Comparison of ENCODE assay signal across 20 cellular contexts in the genomic region with DNA sequence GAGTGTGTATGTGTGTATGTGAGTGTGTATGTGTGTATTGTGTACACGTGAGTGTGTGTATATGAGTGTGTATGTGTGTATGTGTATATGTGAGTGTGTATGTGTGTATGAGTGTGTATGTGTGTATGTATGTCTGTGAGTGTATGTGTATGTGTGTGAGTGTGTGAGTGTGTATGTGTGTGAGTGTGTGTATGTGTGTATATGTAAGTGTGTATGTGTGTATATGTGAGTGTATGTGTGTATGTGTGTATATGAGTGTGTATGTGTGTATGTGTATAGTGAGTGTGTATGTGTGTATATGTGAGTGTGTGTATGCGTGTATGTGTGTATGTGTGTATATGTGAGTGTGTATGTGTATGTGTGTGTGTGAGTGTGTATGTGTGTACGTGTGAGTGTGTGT. TPM values are rescaled to one million over a fixed set of nuclear protein-coding genes. Genes with fewer than 3 reads are reported as not detected.
DNase-seq lines count a peak whose midpoint lies in the region; ATAC-seq, FAIRE-seq and TF ChIP-seq lines count a peak whose summit lies in the region.
"Had no signal": no experiment of that assay in that cellular context is flagged by ENCODE, and none has a peak within 500 bp of the region (broad histone marks: within the 10 kb centered on the region; RNA-seq: fewer than 3 reads in every experiment).

No MANE protein-coding gene starts in this region.

- CTCF ChIA-PET in K562 (lab: Yijun Ruan, JAX; ENCODE audit: low intra/inter-chr PET ratio) = no interaction called here

- POLR2A ChIA-PET in K562 (lab: Yijun Ruan, JAX) = no interaction called here

- H3K27ac ChIP-seq in KMS-11 = peak overlapping the region; percentile 76; the same call in 1 of the 2 replicates
- no peak overlapping the region for H3K27ac ChIP-seq in K562 (ENCODE audit: extremely low read depth, low read depth, low read length)
- H3K27ac ChIP-seq in right lobe of liver = peak overlapping the region in 2 of 3 donors; percentile 67 to 81
- H3K27ac ChIP-seq in uterus = no peak overlapping the region
- H3K27ac ChIP-seq: BLaER1 treated with 17β-estradiol and CSF1 and Interleukin-3, amounts not matched to agents 10 nM and 100 nM; SJSA1 had no signal

- H3K79me2 ChIP-seq in KMS-11 (ENCODE audit: insufficient read depth, low read depth) = no peaks in the 10 kb centered on the region
- H3K79me2 ChIP-seq in K562 (ENCODE audit: control insufficient read depth, insufficient read depth, low read length) = no peaks in the 10 kb centered on the region

- TF ChIP-seq RAD21 in K562 (CRISPR knock-in tag; conservative IDR thresholded peaks at IDR 0.05 in 1 of 2, IDR thresholded peaks at IDR 0.05 in 1 of 2) = no peak

- no peak for DNase-seq in GM12891 (ENCODE audit: insufficient read length, low spot score)
- no peak for DNase-seq in K562 (ENCODE audit: extremely low read depth in 1 of 4, low spot score in 3 of 4)
- DNase-seq in right lobe of liver = no peak
- no peak for DNase-seq in MV-4-11 (lab: John Stamatoyannopoulos, UW)
- no peak for DNase-seq in uterus
- no peak for DNase-seq in stimulated activated CD4-positive, alpha-beta T cell treated with anti-CD3 and anti-CD28 coated beads, Interleukin-4, amount 100 ng/mL, for 1 hour
- DNase-seq: 8988T; CD4-positive, alpha-beta memory T cell; DMS153; H9; KBM-7; NCI-H1694; NCI-H2081 had no signal

- H3K36me3 ChIP-seq in KMS-11 (ENCODE audit: insufficient read depth) = no peaks in the 10 kb centered on the region
- H3K36me3 ChIP-seq in K562 (ENCODE audit: control insufficient read depth, insufficient read depth, low read length) = no peaks in the 10 kb centered on the region
- no peaks in the 10 kb centered on the region for H3K36me3 ChIP-seq in right lobe of liver
- no peaks in the 10 kb centered on the region for H3K36me3 ChIP-seq in uterus
- H3K36me3 ChIP-seq: BLaER1 treated with 17β-estradiol and CSF1 and Interleukin-3, amounts not matched to agents 10 nM and 100 nM; SJSA1 had no signal

- in situ Hi-C loops in K562 (cut with MboI) = no loop called here

- H3K9ac ChIP-seq in KMS-11 (peak overlapping the region; percentile 49; the same call in 1 of the 2 replicates), K562 (ENCODE audit: insufficient read depth in 1 of 2, low read depth in 2 of 2, low read length in 2 of 2) (no peak overlapping the region)
- H3K9ac ChIP-seq: BLaER1 treated with 17β-estradiol and CSF1 and Interleukin-3, amounts not matched to agents 10 nM and 100 nM had no signal

- peaks cover 24% of the 10 kb centered on the region for H3K4me1 ChIP-seq in KMS-11 (ENCODE audit: low read depth, poor library complexity, severe bottlenecking)
- H3K4me1 ChIP-seq in K562 (replicated peaks in 1 of 2; ENCODE audit: control insufficient read depth in 2 of 2, insufficient read depth in 2 of 2, low read length in 2 of 2) = no peaks in the 10 kb centered on the region
- H3K4me1 ChIP-seq in right lobe of liver = peaks cover 0 to 5% (median 0%) of the 10 kb centered on the region in 4 donors
- H3K4me1 ChIP-seq in uterus = no peaks in the 10 kb centered on the region
- H3K4me1 ChIP-seq: SJSA1 had no signal

- no TSS peak for BruUV-seq in K562 (replicated peaks; lab: Mats Ljungman, UMichigan)

- H4K20me1 ChIP-seq in KMS-11 (ENCODE audit: insufficient read depth) (no peaks in the 10 kb centered on the region), K562 (replicated peaks; ENCODE audit: control insufficient read depth, insufficient read depth, low read length) (no peaks in the 10 kb centered on the region)
- H4K20me1 ChIP-seq: BLaER1 treated with 17β-estradiol and CSF1 and Interleukin-3, amounts not matched to agents 10 nM and 100 nM had no signal

- intact Hi-C loops in K562 (cut with micrococcal nuclease) (no loop called here), right lobe of liver (cut with DNase I) (no loop called here), uterus (cut with DNase I; ENCODE audit: low total_unique reads) (no loop called here)

- no peaks in the 10 kb centered on the region; the same call in 1 of the 2 replicates for H3K9me3 ChIP-seq in K562 (replicated peaks; ENCODE audit: control insufficient read depth, insufficient read depth, low read depth, low read length)
- no peaks in the 10 kb centered on the region for H3K9me3 ChIP-seq in right lobe of liver
- H3K9me3 ChIP-seq in uterus = no peaks in the 10 kb centered on the region
- H3K9me3 ChIP-seq: SJSA1 had no signal

- TF ChIP-seq POLR2A in GM12891 (IDR thresholded peaks at IDR 0.05; ENCODE audit: low read depth, low read length) (no peak), K562 (conservative IDR thresholded peaks at IDR 0.05) (no peak), right lobe of liver (IDR thresholded peaks at IDR 0.05) (no peak), uterus (IDR thresholded peaks at IDR 0.05) (no peak)

- FAIRE-seq in GM12891 (lab: Jason Lieb, UNC) = peak; percentile 78
- peak; percentile 6 for FAIRE-seq in K562 (lab: Jason Lieb, UNC)
- FAIRE-seq: GM19239 had no signal

- H3K27me3 ChIP-seq in KMS-11 (ENCODE audit: insufficient read depth, low read depth) (no peaks in the 10 kb centered on the region), K562 (ENCODE audit: control insufficient read depth in 2 of 2, insufficient read depth in 2 of 2, low read length in 2 of 2) (no peaks in the 10 kb centered on the region), right lobe of liver (no peaks in the 10 kb centered on the region), uterus (no peaks in the 10 kb centered on the region)
- H3K27me3 ChIP-seq: BLaER1 treated with 17β-estradiol and CSF1 and Interleukin-3, amounts not matched to agents 10 nM and 100 nM had no signal

- H3K9me1 ChIP-seq in K562 (ENCODE audit: control insufficient read depth, insufficient read depth, low read length) = no peaks in the 10 kb centered on the region

- TF ChIP-seq CTCF in KMS-11 (conservative IDR thresholded peaks at IDR 0.05; ENCODE audit: low read depth, low read length) = no peak
- no peak for TF ChIP-seq CTCF in K562 (IDR thresholded peaks at IDR 0.05 in 2 of 3, conservative IDR thresholded peaks at IDR 0.05 in 1 of 3; ENCODE audit: insufficient read depth in 2 of 3, low read depth in 1 of 3, low read length in 3 of 3)
- no peak for TF ChIP-seq CTCF in right lobe of liver (IDR thresholded peaks at IDR 0.05)
- TF ChIP-seq CTCF in uterus (IDR thresholded peaks at IDR 0.05) = no peak

- H2AFZ ChIP-seq in KMS-11 (ENCODE audit: low read depth) (peak overlapping the region; percentile 64; the same call in 1 of the 2 replicates), K562 (ENCODE audit: low read depth, low read length) (no peak overlapping the region)

- 7% methylated on average over 3 of the region's 3 CpGs for WGBS in K562 (ENCODE audit: insufficient coverage, low coverage, missing lambda C conversion rate)
- WGBS in right lobe of liver (ENCODE audit: insufficient coverage, low coverage, low lambda C conversion rate, missing lambda C conversion rate) = 95% methylated on average over 2 of the region's 3 CpGs

- no peak for TF ChIP-seq EP300 in K562 (IDR thresholded peaks at IDR 0.05; ENCODE audit: low read length)

- peak overlapping the region; percentile 83 for H3K4me3 ChIP-seq in KMS-11 (IDR thresholded peaks at IDR 0.05; ENCODE audit: insufficient read depth, low read depth, low read length)
- H3K4me3 ChIP-seq in K562 = no peak overlapping the region
- peak overlapping the region in 1 of 3 donors; percentile 24 for H3K4me3 ChIP-seq in right lobe of liver
- H3K4me3 ChIP-seq in uterus = no peak overlapping the region
- H3K4me3 ChIP-seq: BLaER1 treated with 17β-estradiol and CSF1 and Interleukin-3, amounts not matched to agents 10 nM and 100 nM; SJSA1 had no signal

- ATAC-seq in K562 (no peak), right lobe of liver (peak; percentile 10 to 18 (median 13)), GM21367 (IDR thresholded peaks at IDR 0.05; ENCODE audit: unreplicated experiment) (no peak)
- ATAC-seq: Right ventricle myocardium inferior had no signal

- H3K4me2 ChIP-seq in KMS-11 (peak overlapping the region; percentile 63), K562 (ENCODE audit: insufficient read depth, low read length) (no peak overlapping the region)

TF ChIP-seq in GM12891, 5 proteins besides CTCF, POLR2A, EP300 and RAD21:
- no peak for TF ChIP-seq PAX5 (IDR thresholded peaks at IDR 0.05; ENCODE audit: insufficient read depth, low read length, severe bottlenecking)

TF ChIP-seq in K562, 482 proteins besides CTCF, POLR2A, EP300 and RAD21 (continues in another document):
- TF ChIP-seq KLF1 (tag; IDR thresholded peaks at IDR 0.05) = no peak
- TF ChIP-seq BRCA1 (IDR thresholded peaks at IDR 0.05) = peak; percentile 92; the same call in 1 of the 2 replicates
- no peak for TF ChIP-seq BRCA1 (CRISPR knock-in tag; IDR thresholded peaks at IDR 0.05)
- TF ChIP-seq U2AF1 (optimal IDR thresholded peaks at IDR 0.05; ENCODE audit: low read depth, low read length) = no peak
- TF ChIP-seq IRF2 (CRISPR knock-in tag; IDR thresholded peaks at IDR 0.05) = no peak

RNA-seq across cellular contexts. Expression of gene GREM2, which starts 49.2 kb away (rescaled TPM):
- polyA plus RNA-seq in GM12891 (2012; ENCODE audit: low read depth, missing spikeins) = not detected
- total RNA-seq in K562 (2011; cell fraction: chromatin; rRNA removed; ENCODE audit: low replicate concordance) = not detected in 2 replicates
- total RNA-seq in K562 (2011; cell fraction: nucleolus; rRNA removed) = not detected in 2 replicates
- total RNA-seq in K562 (2011; cell fraction: nucleoplasm; rRNA removed) = not detected in 2 replicates
- not detected in 2 replicates for total RNA-seq in K562 (2014; rRNA removed)
- total RNA-seq in K562 (2014; rRNA removed; fragmentation: Illumina TruSeq; extraction: Trizol) = 0.04 TPM in 1 of 2 replicates, not detected in the other
- not detected in 2 replicates for total RNA-seq in K562 (2015; rRNA removed; fragmentation: Illumina TruSeq; extraction: Trizol)
- 0.07 TPM in 1 of 2 replicates, not detected in the other for total RNA-seq in K562 (2021)
- not detected in 2 replicates for polyA plus RNA-seq in K562 (2011; rRNA removed)
- polyA plus RNA-seq in K562 (2011; cell fraction: cytosol; rRNA removed) = not detected in 2 replicates
- not detected in 2 replicates for polyA plus RNA-seq in K562 (2011; cell fraction: nucleus; rRNA removed)
- 0.04 and 0.08 TPM in 2 replicates for polyA plus RNA-seq in K562 (2012)
- 0.07 TPM in 1 of 2 replicates, not detected in the other for polyA plus RNA-seq in K562 (2014; fragmentation: Illumina TruSeq; extraction: Trizol)
- not detected for polyA plus RNA-seq in K562 (2014; fragmentation: Nextera tagmentation; extraction: Ambion mirVana)
- polyA plus RNA-seq in K562 (2014; rRNA removed) = 0.01 TPM in 1 of 2 replicates, not detected in the other
- polyA minus RNA-seq in K562 (2011; rRNA and poly(A)+ RNA removed) = not detected in 2 replicates
- not detected in 2 replicates for polyA minus RNA-seq in K562 (2011; cell fraction: cytosol; rRNA and poly(A)+ RNA removed)
- not detected in 2 replicates for polyA minus RNA-seq in K562 (2011; cell fraction: nucleus; rRNA and poly(A)+ RNA removed)
- 10 to 100 TPM in 5 of 6 experiments, 1 to 10 TPM in 1; 5.1 to 27.4 (median 12.7) TPM for total RNA-seq in right lobe of liver
- 1 to 10 TPM in 2 of 4 donors, under 1 TPM in 2; 0.26 to 7.0 (median 1.4) TPM for total RNA-seq in uterus
- total RNA-seq: G401, H9, Right ventricle myocardium inferior had no signal

Comparison
In these comparisons a context has a peak if more than half of its experiments do, and no peak if none do; other contexts are left out.
1. H3K27ac ChIP-seq: peak in KMS-11 (single experiment) and right lobe of liver (2 of 3); none in K562 (single experiment) and uterus (0 of 2).
2. ATAC-seq: peak in right lobe of liver (4 of 4); none in K562 (single experiment) and GM21367 (single experiment).